In genomic region chr9:19464764-19465570, GRCh38 we compare ENCODE assay signal across 8 cellular contexts. TPM values are rescaled to one million over a fixed set of nuclear protein-coding genes. Genes with fewer than 3 reads are reported as not detected.
DNase-seq lines count a peak whose midpoint lies in the region; ATAC-seq lines count a peak whose summit lies in the region.

No MANE protein-coding gene starts in this region.

- peaks cover 6% of the 10 kb centered on the region for H3K9me3 ChIP-seq in mesodermal cell (ENCODE audit: control insufficient read depth, low read length)

- ATAC-seq in HG02943 (IDR thresholded peaks at IDR 0.05; ENCODE audit: low read depth, unreplicated experiment): peak; percentile 93
- peak; percentile 93 for ATAC-seq in effector memory CD8-positive, alpha-beta T cell (replicated peaks)

- no peaks in the 10 kb centered on the region for H3K27me3 Mint-ChIP-seq in effector memory CD8-positive, alpha-beta T cell

- 21 to 29% methylated on average over 35 to 40 of the region's 49 CpGs for WGBS in mesodermal cell (ENCODE audit: insufficient coverage in 2 of 2), 2 experiments

- no peak overlapping the region for H3K27ac ChIP-seq in mesodermal cell (ENCODE audit: low read depth, low read length, severe bottlenecking)

- H3K36me3 ChIP-seq in mesodermal cell (ENCODE audit: control insufficient read depth, insufficient read depth, low read length): no peaks in the 10 kb centered on the region

- peaks cover 8% of the 10 kb centered on the region in 2 donors for H3K4me1 Mint-ChIP-seq in effector memory CD8-positive, alpha-beta T cell (ENCODE audit: low read depth in 2 of 2)

- DNase-seq in SHP77 (lab: John Stamatoyannopoulos, UW): peak; percentile 26 to 39
- DNase-seq in SHP77 treated with DMSO at 0.1 percent for 48 hours (lab: John Stamatoyannopoulos, UW): no peak
- DNase-seq in NCI-H2227 (lab: John Stamatoyannopoulos, UW; ENCODE audit: unreplicated experiment): peak; percentile 74
- peak; percentile 44 to 48 for DNase-seq in activated CD8-positive, alpha-beta memory T cell treated with anti-CD3 and anti-CD28 coated beads for 1 hour (ENCODE audit: extremely low read depth in 1 of 2, low read depth in 1 of 2)
- DNase-seq in effector memory CD8-positive, alpha-beta T cell: peak; percentile 58 to 71 (median 65)
- peak; percentile 48 for DNase-seq in stimulated activated CD8-positive, alpha-beta memory T cell treated with anti-CD3 and anti-CD28 coated beads, Interleukin-12 subunit alpha, Interleukin-12 subunit beta, amount 100 ng/mL, for 4 hours (ENCODE audit: low read depth)

- no peaks in the 10 kb centered on the region for H3K9me3 Mint-ChIP-seq in effector memory CD8-positive, alpha-beta T cell

- peak overlapping the region; percentile 80 to 86 for H3K27ac Mint-ChIP-seq in effector memory CD8-positive, alpha-beta T cell

- no peaks in the 10 kb centered on the region for H3K4me1 ChIP-seq in mesodermal cell (ENCODE audit: control insufficient read depth, insufficient read depth, low read length, poor library complexity, severe bottlenecking)

- H3K4me3 Mint-ChIP-seq in effector memory CD8-positive, alpha-beta T cell: peak overlapping the region; percentile 88

- H3K36me3 Mint-ChIP-seq in effector memory CD8-positive, alpha-beta T cell (ENCODE audit: insufficient read depth): no peaks in the 10 kb centered on the region

- H3K4me3 ChIP-seq in mesodermal cell (ENCODE audit: extremely low read depth, insufficient read depth, low read length, poor library complexity, severe bottlenecking): peak overlapping the region; percentile 41

RNA-seq across cellular contexts. Expression of gene ACER2, which starts 56.2 kb away (rescaled TPM):
- polyA plus RNA-seq in mesodermal cell (2013, experiment 1 of 2): 6.6 TPM
- polyA plus RNA-seq in mesodermal cell (2013, experiment 2 of 2): 6.0 TPM
